ENCODE assay signal across 23 cellular contexts in genomic region chr6:157542405-157542943, GRCh38.
A peak's percentile ranks its signal among the peaks of the same experiment; 100 is the strongest.
DNase-seq lines count a peak whose midpoint lies in the region; ATAC-seq, FAIRE-seq and TF ChIP-seq lines count a peak whose summit lies in the region.
"Had no signal": no experiment of that assay in that cellular context is flagged by ENCODE, and none has a peak within 500 bp of the region (broad histone marks: within the 10 kb centered on the region; RNA-seq: fewer than 3 reads in every experiment).

No MANE protein-coding gene starts in this region.

- in situ Hi-C loops in IMR-90 (cut with MboI; ENCODE audit: low sequenced_read_pairs) = no loop called here

- H2BK20ac ChIP-seq in IMR-90 (ENCODE audit: low read depth, low read length) = no peak overlapping the region

- no peak overlapping the region; the same call in 1 of the 2 replicates for H3K18ac ChIP-seq in IMR-90 (ENCODE audit: low read depth, low read length)

- no peak overlapping the region for H2AK5ac ChIP-seq in IMR-90 (ENCODE audit: low read depth, low read length)

- 90% methylated on average over 3 of the region's 19 CpGs; no CpG with 5 or more reads in 1 of the 2 experiments for WGBS in IMR-90 (ENCODE audit: extremely low coverage in 2 of 2, insufficient read length in 1 of 2), 2 experiments

- TF ChIP-seq RAD21 in IMR-90 (IDR thresholded peaks at IDR 0.05; ENCODE audit: low read length) = no peak

- no peaks in the 10 kb centered on the region for H3K36me3 ChIP-seq in IMR-90 (ENCODE audit: control insufficient read depth, insufficient read depth, low read length)
- H3K36me3 ChIP-seq in endothelial cell of umbilical vein (ENCODE audit: control insufficient read depth in 2 of 2, extremely low read depth in 1 of 2, insufficient read depth in 2 of 2, low read length in 2 of 2) = peaks cover 4 to 8% of the 10 kb centered on the region in 2 experiments
- no peaks in the 10 kb centered on the region for H3K36me3 ChIP-seq in CD8-positive, alpha-beta memory T cell (ENCODE audit: insufficient read depth, low read length)
- H3K36me3 ChIP-seq: BE2C had no signal

- H4K5ac ChIP-seq in IMR-90 (ENCODE audit: low read depth, low read length) = peak overlapping the region; percentile 35; the same call in 1 of the 2 replicates

- no peaks in the 10 kb centered on the region; the same call in 1 of the 2 replicates for H3K9me1 ChIP-seq in IMR-90 (ENCODE audit: insufficient read depth, low read length)
- H3K9me1 ChIP-seq in endothelial cell of umbilical vein (replicated peaks; ENCODE audit: control insufficient read depth, extremely low read depth, insufficient read depth, low read length) = no peaks in the 10 kb centered on the region

- H3K56ac ChIP-seq in IMR-90 (ENCODE audit: extremely low read depth, insufficient read depth, low read length) = no peak overlapping the region

- peak overlapping the region; percentile 35 for H2AK9ac ChIP-seq in IMR-90 (replicated peaks; ENCODE audit: low read depth, low read length, poor library complexity)

- H3K27ac ChIP-seq in IMR-90 (ENCODE audit: insufficient read depth, low read length) (peak overlapping the region; percentile 18; the same call in 1 of the 2 replicates), endothelial cell of umbilical vein (ENCODE audit: insufficient read depth, low read depth, low read length) (no peak overlapping the region)
- H3K27ac ChIP-seq in CD8-positive, alpha-beta memory T cell (ENCODE audit: low read depth, low read length) = no peak overlapping the region
- H3K27ac ChIP-seq: HL-60, PC-9 had no signal

- no peaks in the 10 kb centered on the region for H3K27me3 ChIP-seq in IMR-90 (ENCODE audit: control insufficient read depth, insufficient read depth, low read length)
- no peaks in the 10 kb centered on the region for H3K27me3 ChIP-seq in endothelial cell of umbilical vein (ENCODE audit: control insufficient read depth in 2 of 2, insufficient read depth in 2 of 2, low read length in 2 of 2)
- no peaks in the 10 kb centered on the region for H3K27me3 ChIP-seq in CD8-positive, alpha-beta memory T cell (ENCODE audit: insufficient read depth, low read length, poor library complexity, severe bottlenecking)
- H3K27me3 ChIP-seq: BE2C had no signal

- no peak overlapping the region for H3K4me3 Mint-ChIP-seq in nephron progenitor cell
- H3K4me3 Mint-ChIP-seq in stimulated activated naive B cell treated with anti-CD40 and anti-IgM and Interleukin-4, amounts not matched to agents 10 μg/mL and 1 μg/mL and 100 μg/mL, for 72 hours = no peak overlapping the region
- H3K4me3 Mint-ChIP-seq in CD8-positive, alpha-beta memory T cell = no peak overlapping the region
- H3K4me3 Mint-ChIP-seq: CD4-positive, alpha-beta T cell had no signal

- H3K9me3 ChIP-seq in IMR-90 (ENCODE audit: control insufficient read depth, insufficient read depth, low read length) (no peaks in the 10 kb centered on the region), endothelial cell of umbilical vein (replicated peaks; ENCODE audit: control insufficient read depth, insufficient read depth, low read length) (no peaks in the 10 kb centered on the region)
- no peaks in the 10 kb centered on the region for H3K9me3 ChIP-seq in CD8-positive, alpha-beta memory T cell (ENCODE audit: low read length)
- H3K9me3 ChIP-seq: BE2C, Caco-2 had no signal

- H3K27ac Mint-ChIP-seq in nephron progenitor cell = peak overlapping the region; percentile 72
- peak overlapping the region; percentile 77 for H3K27ac Mint-ChIP-seq in stimulated activated naive B cell treated with anti-CD40 and anti-IgM and Interleukin-4, amounts not matched to agents 10 μg/mL and 1 μg/mL and 100 μg/mL, for 72 hours
- H3K27ac Mint-ChIP-seq in CD8-positive, alpha-beta memory T cell = peak overlapping the region in 3 of 8 donors; percentile 29 to 92 (median 39)
- H3K27ac Mint-ChIP-seq: CD4-positive, alpha-beta T cell had no signal

- TF ChIP-seq POLR2A in IMR-90 (IDR thresholded peaks at IDR 0.05; ENCODE audit: low read depth, low read length) (no peak), endothelial cell of umbilical vein (IDR thresholded peaks at IDR 0.05; ENCODE audit: low read depth, low read length) (no peak)

- H2BK5ac ChIP-seq in IMR-90 (ENCODE audit: low read depth, low read length, poor library complexity, severe bottlenecking) = no peak overlapping the region

- peaks cover 11% of the 10 kb centered on the region for H3K36me3 Mint-ChIP-seq in nephron progenitor cell (ENCODE audit: low read depth)
- H3K36me3 Mint-ChIP-seq in stimulated activated naive B cell treated with anti-CD40 and anti-IgM and Interleukin-4, amounts not matched to agents 10 μg/mL and 1 μg/mL and 100 μg/mL, for 72 hours = peaks cover 36 to 51% of the 10 kb centered on the region in 2 donors
- peaks cover 9 to 24% (median 10%) of the 10 kb centered on the region in 3 donors for H3K36me3 Mint-ChIP-seq in CD8-positive, alpha-beta memory T cell

- no peaks in the 10 kb centered on the region for H4K20me1 ChIP-seq in IMR-90 (ENCODE audit: insufficient read depth, low read length)
- no peaks in the 10 kb centered on the region for H4K20me1 ChIP-seq in endothelial cell of umbilical vein (replicated peaks; ENCODE audit: control insufficient read depth, extremely low read depth, insufficient read depth, low read length)

- H4K91ac ChIP-seq in IMR-90 (ENCODE audit: insufficient read depth, low read depth, low read length) = no peak overlapping the region

- DNase-seq in IMR-90 = no peak
- no peak for DNase-seq in endothelial cell of umbilical vein (ENCODE audit: low read depth, low spot score)
- DNase-seq in nephron progenitor cell = no peak
- no peak for DNase-seq in stimulated activated naive B cell treated with anti-CD40 and anti-IgM and Interleukin-4, amounts not matched to agents 10 μg/mL and 1 μg/mL and 100 μg/mL, for 72 hours
- no peak for DNase-seq in glomerular visceral epithelial cell (ENCODE audit: extremely low spot score)
- DNase-seq in CD8-positive, alpha-beta memory T cell = no peak
- DNase-seq in HT-29 (ENCODE audit: low spot score) = no peak
- DNase-seq: BE2C; Caco-2; CD4-positive, alpha-beta T cell; DND-41; GOT3; NCI-H1105; NCI-H2029 treated with DMSO at 0.1 percent for 48 hours; NCI-H226; NCI-H510A treated with DMSO at 0.1 percent for 48 hours; NCI-H748 treated with DMSO at 0.1 percent for 48 hours; PC-9; RPMI8226; SHP77 had no signal

- intact Hi-C loops in IMR-90 (cut with micrococcal nuclease) = no loop called here
- intact Hi-C loops in endothelial cell of umbilical vein (cut with micrococcal nuclease) = no loop called here

- H3K4me1 ChIP-seq in IMR-90 (ENCODE audit: control insufficient read depth, insufficient read depth, low read length) (peaks cover 10% of the 10 kb centered on the region; the same call in 1 of the 2 replicates), endothelial cell of umbilical vein (ENCODE audit: control insufficient read depth, extremely low read depth, insufficient read depth, low read length) (no peaks in the 10 kb centered on the region)
- H3K4me1 ChIP-seq in CD8-positive, alpha-beta memory T cell (ENCODE audit: insufficient read depth, low read length) = peaks cover 11% of the 10 kb centered on the region
- H3K4me1 ChIP-seq: BE2C had no signal

- POLR2A ChIA-PET in IMR-90 (lab: Charles Lee; ENCODE audit: unreplicated experiment) (no interaction called here), endothelial cell of umbilical vein (lab: Charles Lee) (no interaction called here)
- POLR2A ChIA-PET in CD8-positive, alpha-beta memory T cell (lab: Charles Lee) = no interaction called here

- H3K79me2 ChIP-seq in endothelial cell of umbilical vein (ENCODE audit: control insufficient read depth, insufficient read depth, low read length) = no peaks in the 10 kb centered on the region

- dilution Hi-C loops in IMR-90 (cut with HindIII; ENCODE audit: low sequenced_read_pairs, unreplicated experiment) = no loop called here
- dilution Hi-C loops in endothelial cell of umbilical vein (cut with MboI; ENCODE audit: extremely low pct_ligation_motif_present, low sequenced_read_pairs) = no loop called here

- no peak overlapping the region for H2BK15ac ChIP-seq in IMR-90 (ENCODE audit: low read depth, low read length)

- no peaks in the 10 kb centered on the region for H3K79me1 ChIP-seq in IMR-90 (ENCODE audit: low read depth in 1 of 2, low read length in 2 of 2)

- TF ChIP-seq CTCF in IMR-90 (conservative IDR thresholded peaks at IDR 0.05; ENCODE audit: low read depth, low read length) = no peak
- TF ChIP-seq CTCF in endothelial cell of umbilical vein (IDR thresholded peaks at IDR 0.05; ENCODE audit: extremely low read depth in 1 of 2, insufficient read depth in 1 of 2, low read depth in 1 of 2, low read length in 2 of 2) = no peak
- no peak for TF ChIP-seq CTCF in nephron progenitor cell (IDR thresholded peaks at IDR 0.05)

- H3K14ac ChIP-seq in IMR-90 (replicated peaks; ENCODE audit: low read depth, low read length) = no peak overlapping the region

- no peak overlapping the region for H3K9ac ChIP-seq in IMR-90 (ENCODE audit: low read depth, low read length)
- no peak overlapping the region for H3K9ac ChIP-seq in endothelial cell of umbilical vein (replicated peaks; ENCODE audit: extremely low read depth, insufficient read depth, low read length)

- no peak for ATAC-seq in IMR-90 (ENCODE audit: low read depth)
- no peak for ATAC-seq in stimulated activated naive B cell treated with anti-CD40 and anti-IgM and Interleukin-4, amounts not matched to agents 10 μg/mL and 1 μg/mL and 100 μg/mL, for 72 hours (replicated peaks)
- ATAC-seq: GM12878, HCT116 had no signal

- peaks cover 12% of the 10 kb centered on the region for H3K27me3 Mint-ChIP-seq in nephron progenitor cell (ENCODE audit: low read depth, poor library complexity)
- no peaks in the 10 kb centered on the region for H3K27me3 Mint-ChIP-seq in stimulated activated naive B cell treated with anti-CD40 and anti-IgM and Interleukin-4, amounts not matched to agents 10 μg/mL and 1 μg/mL and 100 μg/mL, for 72 hours
- H3K27me3 Mint-ChIP-seq in CD8-positive, alpha-beta memory T cell = peaks cover 0 to 4% of the 10 kb centered on the region in 2 donors
- H3K27me3 Mint-ChIP-seq: CD4-positive, alpha-beta T cell had no signal

- FAIRE-seq in endothelial cell of umbilical vein (lab: Jason Lieb, UNC) = peak; percentile 28
- FAIRE-seq: GM12878 had no signal

- peaks cover 56% of the 10 kb centered on the region for H3K4me1 Mint-ChIP-seq in nephron progenitor cell
- H3K4me1 Mint-ChIP-seq in stimulated activated naive B cell treated with anti-CD40 and anti-IgM and Interleukin-4, amounts not matched to agents 10 μg/mL and 1 μg/mL and 100 μg/mL, for 72 hours = peaks cover 37 to 54% of the 10 kb centered on the region in 2 donors
- peaks cover 22 to 26% (median 25%) of the 10 kb centered on the region in 3 donors for H3K4me1 Mint-ChIP-seq in CD8-positive, alpha-beta memory T cell

- H3K23ac ChIP-seq in IMR-90 (ENCODE audit: low read depth, low read length) = no peak overlapping the region

- H3K4ac ChIP-seq in IMR-90 (ENCODE audit: low read depth, low read length) = no peak overlapping the region

- H3K4me3 ChIP-seq in IMR-90 (ENCODE audit: insufficient read depth, low read depth, low read length) (no peak overlapping the region), endothelial cell of umbilical vein (replicated peaks in 1 of 3; ENCODE audit: insufficient read depth in 1 of 3, low read depth in 1 of 3, low read length in 3 of 3) (no peak overlapping the region)
- no peak overlapping the region for H3K4me3 ChIP-seq in CD8-positive, alpha-beta memory T cell (ENCODE audit: low read length)
- H3K4me3 ChIP-seq: GM12878, PC-9 had no signal

- CTCF ChIA-PET in IMR-90 (lab: Yijun Ruan, JAX) = interaction anchor here (0.7 to 1.0 kb wide), 2 partner anchors 25 to 131 kb away, joined by 3 to 4 read pairs; no protein-coding TSS in a partner anchor
- CTCF ChIA-PET in endothelial cell of umbilical vein (lab: Charles Lee) = interaction anchor here (0.9 kb wide), 1 partner anchor 13 kb away, joined by 3 read pairs; no protein-coding TSS in a partner anchor
- CTCF ChIA-PET in CD8-positive, alpha-beta memory T cell (lab: Charles Lee) = interaction anchor here (1.3 kb wide), 1 partner anchor 29 kb away, joined by 3 read pairs; no protein-coding TSS in a partner anchor

- H3K9me3 Mint-ChIP-seq in nephron progenitor cell = peaks cover 14% of the 10 kb centered on the region
- peaks cover 0 to 2% of the 10 kb centered on the region in 2 donors for H3K9me3 Mint-ChIP-seq in stimulated activated naive B cell treated with anti-CD40 and anti-IgM and Interleukin-4, amounts not matched to agents 10 μg/mL and 1 μg/mL and 100 μg/mL, for 72 hours
- no peaks in the 10 kb centered on the region for H3K9me3 Mint-ChIP-seq in CD8-positive, alpha-beta memory T cell

- H4K8ac ChIP-seq in IMR-90 (ENCODE audit: low read depth in 2 of 2, low read length in 2 of 2) = no peak overlapping the region

- H2BK120ac ChIP-seq in IMR-90 (ENCODE audit: low read depth, low read length) = no peak overlapping the region

- H2AFZ ChIP-seq in IMR-90 (replicated peaks; ENCODE audit: low read length, poor library complexity) (no peak overlapping the region), endothelial cell of umbilical vein (ENCODE audit: low read depth, low read length) (no peak overlapping the region)
- H2AFZ ChIP-seq: PC-9 had no signal

- BruUV-seq in IMR-90 (replicated peaks; lab: Mats Ljungman, UMichigan) = no TSS peak
- no TSS peak for BruUV-seq in endothelial cell of umbilical vein (replicated peaks; lab: Mats Ljungman, UMichigan)

- H3K4me2 ChIP-seq in IMR-90 (ENCODE audit: low read depth, low read length) = no peak overlapping the region; the same call in 1 of the 2 replicates
- H3K4me2 ChIP-seq in endothelial cell of umbilical vein (ENCODE audit: insufficient read depth, low read length) = no peak overlapping the region
- H3K4me2 ChIP-seq: PC-9 had no signal
